Comparison of ENCODE assay signal across 37 cellular contexts in the genomic region with DNA sequence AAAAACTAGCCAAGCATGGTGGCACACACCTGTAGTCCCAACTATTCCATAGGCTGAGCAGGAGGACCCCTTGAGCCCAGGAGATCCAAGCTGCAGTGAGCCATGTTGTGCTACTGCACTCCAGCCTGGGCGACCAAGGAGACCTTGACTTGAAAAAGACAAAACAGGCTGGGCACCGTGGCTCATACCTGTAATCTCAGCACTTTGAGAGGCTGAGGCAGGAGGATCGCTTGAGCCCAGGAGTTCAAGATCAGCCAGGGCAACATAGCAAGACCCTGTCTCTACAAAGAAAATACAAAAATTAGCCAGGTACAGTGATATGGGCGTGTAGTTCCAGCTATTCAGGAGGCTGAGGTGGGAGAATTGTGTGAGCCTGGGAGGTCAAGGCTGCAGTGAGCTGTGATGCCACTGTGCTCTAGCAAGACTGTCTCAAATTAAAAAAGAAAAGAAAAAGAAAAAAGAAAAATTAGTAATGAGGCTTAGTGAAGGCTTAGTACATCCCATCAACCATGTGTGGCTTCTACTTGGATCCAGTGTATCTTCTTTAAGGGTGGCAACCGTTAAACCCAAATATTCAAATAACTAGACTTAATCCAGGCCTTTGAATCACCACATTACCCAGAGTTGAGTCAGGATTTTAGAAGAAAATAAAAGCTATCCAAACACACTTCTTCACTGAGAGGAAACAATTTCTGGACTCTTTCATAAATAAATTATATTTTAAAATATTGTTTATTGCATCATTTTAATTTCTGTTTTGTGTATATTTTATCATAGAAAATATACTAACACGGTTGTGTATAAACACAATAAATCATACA.
DNase-seq lines count a peak whose midpoint lies in the region; ATAC-seq and TF ChIP-seq lines count a peak whose summit lies in the region.
"Had no signal": no experiment of that assay in that cellular context is flagged by ENCODE, and none has a peak within 500 bp of the region (broad histone marks: within the 10 kb centered on the region; RNA-seq: fewer than 3 reads in every experiment).

No MANE protein-coding gene starts in this region.

- H3K27ac Mint-ChIP-seq in dendritic cell treated with granulocyte-macrophage colony-stimulating factor and Interleukin-4, amounts not matched to agents 40 ng/mL and 50 ng/mL, for 4 days = peak overlapping the region; percentile 35
- no peak overlapping the region for H3K27ac Mint-ChIP-seq in natural killer cell treated with Interleukin-12 subunit alpha and Interleukin-12 subunit beta and Interleukin-15 and Interleukin-18, amount 100 ng/mL, for 72 hours
- H3K27ac Mint-ChIP-seq in progenitor cell of endocrine pancreas = no peak overlapping the region
- H3K27ac Mint-ChIP-seq: activated T-cell treated with anti-CD3 and anti-CD28 coated beads, Interleukin-2, amount 50 U/mL, for 72 hours; brain had no signal

- H3K27me3 ChIP-seq in IMR-90 (ENCODE audit: control insufficient read depth, insufficient read depth, low read length) (no peaks in the 10 kb centered on the region), trophoblast cell (ENCODE audit: insufficient read depth, low read length) (no peaks in the 10 kb centered on the region)
- H3K27me3 ChIP-seq: adrenal gland, heart right ventricle, neutrophil, tibial nerve had no signal

- H2AK5ac ChIP-seq in IMR-90 (ENCODE audit: low read depth, low read length) (peak overlapping the region; percentile 77), trophoblast cell (ENCODE audit: low read length) (peak overlapping the region; percentile 76)

- H3K4me1 ChIP-seq in IMR-90 (ENCODE audit: control insufficient read depth, insufficient read depth, low read length) (peaks cover 14% of the 10 kb centered on the region), trophoblast cell (ENCODE audit: control insufficient read depth in 1 of 2, insufficient read depth in 2 of 2, low read length in 2 of 2) (peaks cover 13 to 15% of the 10 kb centered on the region in 2 experiments)
- H3K4me1 ChIP-seq: prostate gland had no signal

- dilution Hi-C loops in IMR-90 (cut with HindIII; ENCODE audit: low sequenced_read_pairs, unreplicated experiment) = no loop called here

- no peak for TF ChIP-seq RAD21 in IMR-90 (IDR thresholded peaks at IDR 0.05; ENCODE audit: low read length)

- intact Hi-C loops in IMR-90 (cut with micrococcal nuclease) = loop anchor here (1.0 kb wide), 1 partner anchor 25 kb away; no protein-coding TSS in a partner anchor
- intact Hi-C loops in dendritic cell treated with granulocyte-macrophage colony-stimulating factor and Interleukin-4, amounts not matched to agents 40 ng/mL and 50 ng/mL, for 4 days (cut with micrococcal nuclease) = no loop called here

- no peaks in the 10 kb centered on the region for H3K36me3 Mint-ChIP-seq in dendritic cell treated with granulocyte-macrophage colony-stimulating factor and Interleukin-4, amounts not matched to agents 40 ng/mL and 50 ng/mL, for 4 days (ENCODE audit: low read depth)
- no peaks in the 10 kb centered on the region for H3K36me3 Mint-ChIP-seq in natural killer cell treated with Interleukin-12 subunit alpha and Interleukin-12 subunit beta and Interleukin-15 and Interleukin-18, amount 100 ng/mL, for 72 hours
- no peaks in the 10 kb centered on the region for H3K36me3 Mint-ChIP-seq in progenitor cell of endocrine pancreas (ENCODE audit: insufficient read depth)
- H3K36me3 Mint-ChIP-seq: brain had no signal

- 0 out of 2 replicates have a peak overlapping the region, but pooled peaks have one; percentile 25 for H3K14ac ChIP-seq in IMR-90 (replicated peaks; ENCODE audit: low read depth, low read length)
- no peak overlapping the region for H3K14ac ChIP-seq in trophoblast cell (ENCODE audit: low read length)

- peak; percentile 90 for ATAC-seq in IMR-90 (ENCODE audit: low read depth)
- ATAC-seq in natural killer cell treated with Interleukin-12 subunit alpha and Interleukin-12 subunit beta and Interleukin-15 and Interleukin-18, amount 100 ng/mL, for 72 hours = no peak
- ATAC-seq: activated T-cell treated with anti-CD3 and anti-CD28 coated beads, Interleukin-2, amount 50 U/mL, for 72 hours; heart right ventricle; left ventricle myocardium superior; sciatic nerve; SK-N-SH treated with all-trans-retinoic acid at 6 μM for 48 hours; T-helper 17 cell had no signal

- no peak for TF ChIP-seq POLR2A in IMR-90 (IDR thresholded peaks at IDR 0.05; ENCODE audit: low read depth, low read length)

- WGBS in IMR-90 (ENCODE audit: extremely low coverage in 2 of 2, insufficient read length in 1 of 2), 2 experiments = 86% methylated on average over 1 of the region's 6 CpGs; no CpG with 5 or more reads in 1 of the 2 experiments
- no CpG with 5 or more reads among the region's 6 CpGs for WGBS in trophoblast cell (ENCODE audit: extremely low coverage, insufficient coverage, insufficient read length)

- H3K9me3 Mint-ChIP-seq in dendritic cell treated with granulocyte-macrophage colony-stimulating factor and Interleukin-4, amounts not matched to agents 40 ng/mL and 50 ng/mL, for 4 days = no peaks in the 10 kb centered on the region
- no peaks in the 10 kb centered on the region for H3K9me3 Mint-ChIP-seq in natural killer cell treated with Interleukin-12 subunit alpha and Interleukin-12 subunit beta and Interleukin-15 and Interleukin-18, amount 100 ng/mL, for 72 hours
- H3K9me3 Mint-ChIP-seq in progenitor cell of endocrine pancreas (ENCODE audit: low read depth) = no peaks in the 10 kb centered on the region
- H3K9me3 Mint-ChIP-seq: activated T-cell treated with anti-CD3 and anti-CD28 coated beads, Interleukin-2, amount 50 U/mL, for 72 hours; brain had no signal

- peak overlapping the region; percentile 80; the same call in 1 of the 2 replicates for H2BK20ac ChIP-seq in IMR-90 (ENCODE audit: low read depth, low read length)

- peak overlapping the region; percentile 57 for H2AK9ac ChIP-seq in IMR-90 (replicated peaks; ENCODE audit: low read depth, low read length, poor library complexity)

- TF ChIP-seq CTCF in IMR-90 (conservative IDR thresholded peaks at IDR 0.05; ENCODE audit: low read depth, low read length) (no peak), progenitor cell of endocrine pancreas (IDR thresholded peaks at IDR 0.05; ENCODE audit: unreplicated experiment) (no peak)

- CTCF ChIA-PET in IMR-90 (lab: Yijun Ruan, JAX) = interaction anchor here (0.5 to 1.1 kb wide), 3 partner anchors 13 to 462 kb away, joined by 3 to 4 read pairs (median 3); a partner anchor contains a TSS

- no peak overlapping the region for H2AFZ ChIP-seq in IMR-90 (replicated peaks; ENCODE audit: low read length, poor library complexity)
- no peak overlapping the region for H2AFZ ChIP-seq in trophoblast cell (ENCODE audit: insufficient read depth, low read length, poor library complexity)

- H3K36me3 ChIP-seq in IMR-90 (ENCODE audit: control insufficient read depth, insufficient read depth, low read length) (no peaks in the 10 kb centered on the region), trophoblast cell (ENCODE audit: control insufficient read depth in 1 of 2, insufficient read depth in 2 of 2, low read length in 2 of 2) (no peaks in the 10 kb centered on the region)
- H3K36me3 ChIP-seq: adrenal gland, heart right ventricle, neutrophil, prostate gland, tibial nerve had no signal

- peaks cover 60% of the 10 kb centered on the region for H3K4me1 Mint-ChIP-seq in dendritic cell treated with granulocyte-macrophage colony-stimulating factor and Interleukin-4, amounts not matched to agents 40 ng/mL and 50 ng/mL, for 4 days (ENCODE audit: low read depth)
- H3K4me1 Mint-ChIP-seq in natural killer cell treated with Interleukin-12 subunit alpha and Interleukin-12 subunit beta and Interleukin-15 and Interleukin-18, amount 100 ng/mL, for 72 hours (ENCODE audit: low read depth in 2 of 2) = peaks cover 44 to 51% of the 10 kb centered on the region in 2 donors
- peaks cover 15% of the 10 kb centered on the region for H3K4me1 Mint-ChIP-seq in progenitor cell of endocrine pancreas (ENCODE audit: low read depth)

- no peak overlapping the region; the same call in none of the 2 replicates for H3K18ac ChIP-seq in IMR-90 (ENCODE audit: low read depth, low read length)
- H3K18ac ChIP-seq in trophoblast cell (ENCODE audit: low read length) = no peak overlapping the region

- no peak overlapping the region for H4K12ac ChIP-seq in trophoblast cell (ENCODE audit: low read depth, low read length)

- POLR2A ChIA-PET in IMR-90 (lab: Charles Lee; ENCODE audit: unreplicated experiment) = no interaction called here

- no peaks in the 10 kb centered on the region for H3K79me1 ChIP-seq in IMR-90 (ENCODE audit: low read depth in 1 of 2, low read length in 2 of 2)
- H3K79me1 ChIP-seq in trophoblast cell (ENCODE audit: low read length) = peaks cover 11% of the 10 kb centered on the region

- no peaks in the 10 kb centered on the region for H3K9me3 ChIP-seq in IMR-90 (ENCODE audit: control insufficient read depth, insufficient read depth, low read length)
- H3K9me3 ChIP-seq in trophoblast cell (ENCODE audit: insufficient read depth, low read depth, low read length) = peaks cover 2% of the 10 kb centered on the region
- H3K9me3 ChIP-seq: adrenal gland, heart right ventricle, neutrophil, prostate gland, tibial nerve had no signal

- 0 out of 3 replicates have a peak overlapping the region, but pooled peaks have one; percentile 36 for H2BK15ac ChIP-seq in IMR-90 (ENCODE audit: low read depth, low read length)

- peaks cover 8% of the 10 kb centered on the region for H3K9me1 ChIP-seq in IMR-90 (ENCODE audit: insufficient read depth, low read length)

- H2BK5ac ChIP-seq in IMR-90 (ENCODE audit: low read depth, low read length, poor library complexity, severe bottlenecking) (peak overlapping the region; percentile 86), trophoblast cell (ENCODE audit: low read depth, low read length, poor library complexity) (no peak overlapping the region)

- no peak overlapping the region for H3K56ac ChIP-seq in IMR-90 (ENCODE audit: extremely low read depth, insufficient read depth, low read length)

- H4K8ac ChIP-seq in IMR-90 (ENCODE audit: low read depth in 2 of 2, low read length in 2 of 2) (peak overlapping the region; percentile 66 to 88; a peak in 1 of 4 replicates), trophoblast cell (ENCODE audit: low read depth, low read length) (no peak overlapping the region)

- H2BK120ac ChIP-seq in IMR-90 (ENCODE audit: low read depth, low read length) (peak overlapping the region; percentile 91), trophoblast cell (ENCODE audit: insufficient read depth, low read length, poor library complexity) (peak overlapping the region; percentile 38)

- no peaks in the 10 kb centered on the region for H3K27me3 Mint-ChIP-seq in dendritic cell treated with granulocyte-macrophage colony-stimulating factor and Interleukin-4, amounts not matched to agents 40 ng/mL and 50 ng/mL, for 4 days
- H3K27me3 Mint-ChIP-seq in natural killer cell treated with Interleukin-12 subunit alpha and Interleukin-12 subunit beta and Interleukin-15 and Interleukin-18, amount 100 ng/mL, for 72 hours = peaks cover 8 to 18% of the 10 kb centered on the region in 2 donors
- no peaks in the 10 kb centered on the region for H3K27me3 Mint-ChIP-seq in progenitor cell of endocrine pancreas

- H3K4me2 ChIP-seq in IMR-90 (ENCODE audit: low read depth, low read length) (no peak overlapping the region), trophoblast cell (ENCODE audit: low read length) (no peak overlapping the region)

- H3K4ac ChIP-seq in IMR-90 (ENCODE audit: low read depth, low read length) (peak overlapping the region; percentile 90), trophoblast cell (ENCODE audit: low read depth, low read length) (no peak overlapping the region)

- no peak overlapping the region for H3K4me3 Mint-ChIP-seq in dendritic cell treated with granulocyte-macrophage colony-stimulating factor and Interleukin-4, amounts not matched to agents 40 ng/mL and 50 ng/mL, for 4 days
- H3K4me3 Mint-ChIP-seq in natural killer cell treated with Interleukin-12 subunit alpha and Interleukin-12 subunit beta and Interleukin-15 and Interleukin-18, amount 100 ng/mL, for 72 hours = no peak overlapping the region
- H3K4me3 Mint-ChIP-seq in progenitor cell of endocrine pancreas (ENCODE audit: low read depth) = no peak overlapping the region
- H3K4me3 Mint-ChIP-seq: activated T-cell treated with anti-CD3 and anti-CD28 coated beads, Interleukin-2, amount 50 U/mL, for 72 hours; brain; T-helper 17 cell had no signal

- peak overlapping the region; percentile 72 for H4K91ac ChIP-seq in IMR-90 (ENCODE audit: insufficient read depth, low read depth, low read length)
- no peak overlapping the region for H4K91ac ChIP-seq in trophoblast cell (ENCODE audit: low read depth, low read length)

- H3K4me3 ChIP-seq in IMR-90 (ENCODE audit: insufficient read depth, low read depth, low read length) (no peak overlapping the region), trophoblast cell (ENCODE audit: low read depth, low read length) (no peak overlapping the region)
- H3K4me3 ChIP-seq: adrenal gland, heart right ventricle, prostate gland, tibial nerve had no signal

- H3K27ac ChIP-seq in IMR-90 (ENCODE audit: insufficient read depth, low read length) (peak overlapping the region; percentile 84), trophoblast cell (ENCODE audit: low read depth, low read length) (no peak overlapping the region)
- H3K27ac ChIP-seq: adrenal gland, C4-2B, neutrophil, prostate gland, tibial nerve had no signal

- in situ Hi-C loops in IMR-90 (cut with MboI; ENCODE audit: low sequenced_read_pairs) = no loop called here

- H3K23ac ChIP-seq in IMR-90 (ENCODE audit: low read depth, low read length) (no peak overlapping the region), trophoblast cell (ENCODE audit: low read length) (no peak overlapping the region)

- H3K79me2 ChIP-seq in trophoblast cell (ENCODE audit: control insufficient read depth, insufficient read depth, low read length, poor library complexity) = no peaks in the 10 kb centered on the region

- DNase-seq in AG20443 (ENCODE audit: low spot score) (peak; percentile 67), IMR-90 (peak; percentile 54), trophoblast cell (no peak), CD1c-positive myeloid dendritic cell (ENCODE audit: extremely low spot score) (no peak), SK-N-DZ (ENCODE audit: low spot score) (no peak), progenitor cell of endocrine pancreas (ENCODE audit: low spot score, unreplicated experiment) (no peak)
- no peak for DNase-seq in natural killer cell treated with Interleukin-12 subunit alpha and Interleukin-12 subunit beta and Interleukin-15 and Interleukin-18, amount 100 ng/mL, for 72 hours (ENCODE audit: low spot score)
- DNase-seq: activated CD4-positive, alpha-beta T cell treated with anti-CD3 and anti-CD28 coated beads, Interleukin-2, amount 50 U/mL, for 48 hours; activated CD4-positive, CD25-positive, alpha-beta regulatory T cell treated with anti-CD3 and anti-CD28 coated beads, Interleukin-2, amount 50 U/mL, for 72 hours; activated naive CD4-positive, alpha-beta T cell; activated T-cell treated with anti-CD3 and anti-CD28 coated beads, Interleukin-2, amount 50 U/mL, for 72 hours; adrenal gland; DMS79; effector memory CD4-positive, alpha-beta T cell; erythroblast; GOT3; heart right ventricle; KG1; kidney; left ventricle myocardium superior; mesendoderm; MM.1S; NCI-H1417; NCI-H2029 treated with DMSO at 0.1 percent for 48 hours; NCI-H524; OCI-M1; stimulated activated CD4-positive, alpha-beta T cell treated with anti-CD3 and anti-CD28 coated beads, Interleukin-15, amount 100 ng/mL, for 24 hours; stimulated activated CD4-positive, alpha-beta T cell treated with anti-CD3 and anti-CD28 coated beads, Interleukin-4, amount 100 ng/mL, for 4 hours; T-helper 17 cell had no signal

- no peak overlapping the region for H4K5ac ChIP-seq in IMR-90 (ENCODE audit: low read depth, low read length)

- H4K20me1 ChIP-seq in IMR-90 (ENCODE audit: insufficient read depth, low read length) = no peaks in the 10 kb centered on the region

- no TSS peak for BruUV-seq in IMR-90 (replicated peaks; lab: Mats Ljungman, UMichigan)

- H3K9ac ChIP-seq in IMR-90 (ENCODE audit: low read depth, low read length) (no peak overlapping the region), trophoblast cell (ENCODE audit: low read length) (no peak overlapping the region)

- peak overlapping the region; percentile 65 for H2BK12ac ChIP-seq in trophoblast cell (ENCODE audit: low read length)

Comparison
In these comparisons a context has a peak if more than half of its experiments do, and no peak if none do; other contexts are left out.
1. DNase-seq: peak in AG20443 (single experiment) and IMR-90 (single experiment); none in trophoblast cell (0 of 2), natural killer cell treated with Interleukin-12 subunit alpha and Interleukin-12 subunit beta and Interleukin-15 and Interleukin-18, amount 100 ng/mL, for 72 hours (single experiment), CD1c-positive myeloid dendritic cell (single experiment), SK-N-DZ (single experiment) and progenitor cell of endocrine pancreas (single experiment).